ENCODE assay signal across 9 cellular contexts in the genomic region with DNA sequence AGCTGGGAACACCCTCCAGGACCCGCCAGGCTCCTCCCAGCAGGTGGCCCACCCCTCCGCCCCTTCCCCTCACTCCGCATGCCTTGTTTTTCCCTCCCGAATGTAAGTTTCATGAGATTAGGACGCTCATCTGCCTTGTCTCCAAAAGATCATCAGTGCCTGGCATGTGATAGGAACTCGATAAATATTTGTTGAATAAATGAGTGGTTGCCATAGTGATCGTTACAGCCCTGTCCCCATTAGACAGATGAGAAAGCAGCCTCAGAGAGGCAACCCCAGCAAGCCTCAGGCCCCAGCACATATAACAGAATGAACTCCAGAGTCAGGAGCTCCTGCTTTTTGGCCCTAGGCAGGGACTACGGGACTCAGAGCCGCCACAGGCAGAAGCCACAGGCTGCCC. TPM values are rescaled to one million over a fixed set of nuclear protein-coding genes. Genes with fewer than 3 reads are reported as not detected.
DNase-seq lines count a peak whose midpoint lies in the region; ATAC-seq and TF ChIP-seq lines count a peak whose summit lies in the region.
"Had no signal": no experiment of that assay in that cellular context is flagged by ENCODE, and none has a peak within 500 bp of the region (broad histone marks: within the 10 kb centered on the region; RNA-seq: fewer than 3 reads in every experiment).

No MANE protein-coding gene starts in this region.

- ATAC-seq in left cardiac atrium (no peak), HG02938 (IDR thresholded peaks at IDR 0.05; ENCODE audit: unreplicated experiment) (no peak)

- no peak for TF ChIP-seq POLR2A in uterus (IDR thresholded peaks at IDR 0.05)

- no peak overlapping the region for H3K4me3 ChIP-seq in right atrium auricular region
- no peak overlapping the region for H3K4me3 ChIP-seq in ascending aorta
- peak overlapping the region in 1 of 2 donors; percentile 15 for H3K4me3 ChIP-seq in mucosa of rectum (ENCODE audit: low read length in 2 of 2)
- no peak overlapping the region for H3K4me3 ChIP-seq in uterus
- H3K4me3 ChIP-seq: mucosa of descending colon had no signal

- H3K9me3 ChIP-seq in right atrium auricular region (no peaks in the 10 kb centered on the region), ascending aorta (no peaks in the 10 kb centered on the region), mucosa of rectum (ENCODE audit: control insufficient read depth in 2 of 2, low read length in 2 of 2) (no peaks in the 10 kb centered on the region), uterus (no peaks in the 10 kb centered on the region)
- H3K9me3 ChIP-seq: mucosa of descending colon had no signal

- H3K36me3 ChIP-seq in right atrium auricular region = peaks cover 18% of the 10 kb centered on the region
- H3K36me3 ChIP-seq in ascending aorta = peaks cover 10 to 25% of the 10 kb centered on the region in 2 donors
- peaks cover 9 to 21% of the 10 kb centered on the region in 2 donors for H3K36me3 ChIP-seq in mucosa of rectum (ENCODE audit: control insufficient read depth in 2 of 2, insufficient read depth in 2 of 2, low read length in 2 of 2)
- no peaks in the 10 kb centered on the region for H3K36me3 ChIP-seq in uterus

- intact Hi-C loops in left cardiac atrium (cut with DNase I) (no loop called here), ascending aorta (cut with DNase I) (no loop called here), uterus (cut with DNase I; ENCODE audit: low total_unique reads) (no loop called here)

- TF ChIP-seq CTCF in right atrium auricular region (IDR thresholded peaks at IDR 0.05) (no peak), ascending aorta (IDR thresholded peaks at IDR 0.05) (no peak), uterus (IDR thresholded peaks at IDR 0.05) (no peak)

- H3K4me1 ChIP-seq in right atrium auricular region (peaks cover 0 to 70% of the 10 kb centered on the region in 2 donors), ascending aorta (peaks cover 16 to 45% of the 10 kb centered on the region in 2 donors), mucosa of rectum (ENCODE audit: control insufficient read depth in 2 of 2, insufficient read depth in 2 of 2, low read length in 2 of 2) (peaks cover 27 to 45% of the 10 kb centered on the region in 2 donors), uterus (peaks cover 8 to 41% of the 10 kb centered on the region in 2 donors)

- DNase-seq in right atrium auricular region (ENCODE audit: low spot score) (no peak), left cardiac atrium (no peak), ascending aorta (ENCODE audit: low spot score in 2 of 2) (no peak), uterus (no peak), Kasumi-1 (lab: John Stamatoyannopoulos, UW) (no peak), SIG-M5 (lab: John Stamatoyannopoulos, UW) (no peak)

- H3K27me3 ChIP-seq in right atrium auricular region = no peaks in the 10 kb centered on the region
- no peaks in the 10 kb centered on the region for H3K27me3 ChIP-seq in ascending aorta
- no peaks in the 10 kb centered on the region for H3K27me3 ChIP-seq in mucosa of rectum (ENCODE audit: control insufficient read depth in 2 of 2, insufficient read depth in 2 of 2, low read length in 2 of 2)
- H3K27me3 ChIP-seq in uterus = no peaks in the 10 kb centered on the region

- H3K9ac ChIP-seq in mucosa of rectum (ENCODE audit: low read depth in 1 of 2, low read length in 2 of 2) = peak overlapping the region; percentile 6 to 60

- H3K27ac ChIP-seq in right atrium auricular region (peak overlapping the region; percentile 74 to 85), ascending aorta (peak overlapping the region; percentile 81 to 85), mucosa of rectum (ENCODE audit: low read depth in 2 of 2, low read length in 2 of 2) (peak overlapping the region; percentile 81 to 84), uterus (peak overlapping the region; percentile 96 to 97)

RNA-seq across cellular contexts. Expression of a gene that starts 5.0 kb away (rescaled TPM):
- total RNA-seq in right atrium auricular region = 1 to 10 TPM; 3.0 to 3.2 TPM
- 1 to 10 TPM; 4.1 to 5.1 TPM for total RNA-seq in left cardiac atrium
- 3.6 TPM for total RNA-seq in ascending aorta
- 10 to 100 TPM in 1 of 4 donors, 1 to 10 TPM in 3; 2.6 to 37.6 (median 6.4) TPM for total RNA-seq in uterus

RNA-seq across cellular contexts. Expression of a gene that starts 28.5 kb away (rescaled TPM):
- total RNA-seq in right atrium auricular region (1 to 10 TPM in 1 of 2 donors, under 1 TPM in 1; 0.85 to 2.8 TPM), left cardiac atrium (1 to 10 TPM in 1 of 2 donors, under 1 TPM in 1; 0.62 to 3.5 TPM), ascending aorta (not detected), uterus (10 to 100 TPM in 2 of 4 donors, 1 to 10 TPM in 2; 1.2 to 18.8 (median 9.9) TPM)

RNA-seq across cellular contexts. Expression of a gene that starts 41.8 kb away (rescaled TPM):
- total RNA-seq in right atrium auricular region (10 to 100 TPM; 15.2 to 21.4 TPM), left cardiac atrium (10 to 100 TPM; 16.3 to 24.4 TPM), ascending aorta (3.9 TPM), uterus (10 to 100 TPM; 16.5 to 46.7 (median 30.1) TPM)
